ENCODE assay signal across 9 cellular contexts in the genomic region with DNA sequence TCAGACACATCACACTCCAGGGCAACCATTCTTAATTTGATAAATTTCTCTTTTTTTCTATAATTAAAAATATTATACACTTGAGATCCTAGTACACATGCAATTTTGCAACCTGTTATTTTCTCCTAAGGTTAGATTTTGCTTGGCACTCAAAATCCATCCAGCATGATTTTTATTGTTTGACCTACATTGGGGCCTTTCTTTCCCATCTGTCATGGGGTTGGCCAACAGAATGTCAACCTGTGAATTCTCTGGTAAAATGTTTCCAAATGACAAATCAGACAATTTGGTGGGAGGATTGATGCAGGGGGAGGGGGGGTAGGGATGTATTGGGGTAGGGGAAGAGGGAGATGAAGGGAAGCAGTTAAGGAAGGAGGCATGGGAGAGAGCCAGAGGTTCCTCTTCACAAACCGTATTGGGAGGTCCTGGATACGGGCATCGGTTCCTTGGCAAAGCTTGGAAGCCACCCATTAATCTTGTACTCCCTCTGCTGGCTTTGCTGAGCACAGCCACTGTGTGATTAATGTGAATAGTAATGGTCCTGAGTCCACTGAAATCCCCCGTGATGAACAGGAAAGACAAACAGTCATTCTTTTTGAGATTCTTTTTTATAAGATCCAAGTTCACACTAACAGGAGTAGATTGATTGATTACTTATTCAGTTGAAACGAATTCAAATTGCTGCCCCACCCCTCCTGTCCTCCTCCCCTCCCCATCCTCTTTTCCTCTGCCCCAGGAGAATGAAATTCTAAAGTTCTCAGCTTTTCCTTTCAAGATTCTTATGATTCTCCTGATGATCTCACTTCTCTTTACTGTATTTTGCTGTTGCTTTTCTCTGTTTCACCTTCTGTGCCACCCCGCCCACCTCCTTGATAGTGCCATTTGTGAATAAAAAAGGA.
DNase-seq lines count a peak whose midpoint lies in the region; ATAC-seq and TF ChIP-seq lines count a peak whose summit lies in the region.
"Had no signal": no experiment of that assay in that cellular context is flagged by ENCODE, and none has a peak within 500 bp of the region (broad histone marks: within the 10 kb centered on the region; RNA-seq: fewer than 3 reads in every experiment).

No MANE protein-coding gene starts in this region.

- no peak for TF ChIP-seq EP300 in suprapubic skin (IDR thresholded peaks at IDR 0.05)

- no peaks in the 10 kb centered on the region for H3K27me3 ChIP-seq in iPS DF 6.9 (ENCODE audit: control insufficient read depth, insufficient read depth, low read length)
- H3K27me3 ChIP-seq in suprapubic skin = no peaks in the 10 kb centered on the region

- peak; percentile 20 for DNase-seq in NCI-H2171 treated with DMSO at 0.1 percent for 48 hours (lab: John Stamatoyannopoulos, UW)
- no peak for DNase-seq in NCI-H2171 (lab: John Stamatoyannopoulos, UW)
- DNase-seq in NCI-H748 (lab: John Stamatoyannopoulos, UW; ENCODE audit: unreplicated experiment) = peak; percentile 70
- DNase-seq in iPS DF 6.9 (ENCODE audit: low read depth, low spot score) = peak; percentile 54
- no peak for DNase-seq in suprapubic skin (ENCODE audit: low spot score in 2 of 2)

- no peak overlapping the region for H3K4me3 ChIP-seq in iPS DF 6.9 (ENCODE audit: low read length)
- H3K4me3 ChIP-seq in suprapubic skin = no peak overlapping the region

- H3K27ac Mint-ChIP-seq in brain = peak overlapping the region in 2 of 5 experiments; percentile 6 to 26
- H3K27ac Mint-ChIP-seq: B cell had no signal

- WGBS in iPS DF 6.9 (ENCODE audit: insufficient coverage, insufficient read length) = no CpG with 5 or more reads among the region's 6 CpGs
- WGBS in suprapubic skin = 18% methylated on average over 6 of the region's 6 CpGs

- TF ChIP-seq CTCF in brain (conservative IDR thresholded peaks at IDR 0.05) = peak; percentile 75 to 76
- TF ChIP-seq CTCF in suprapubic skin (IDR thresholded peaks at IDR 0.05) = peak; percentile 44 to 72

- ATAC-seq in HG02885 (IDR thresholded peaks at IDR 0.05; ENCODE audit: poor library complexity, unreplicated experiment) (peak; percentile 64), HG03045 (IDR thresholded peaks at IDR 0.05; ENCODE audit: unreplicated experiment) (no peak)

- H3K27ac ChIP-seq in iPS DF 6.9 (ENCODE audit: low read length) = no peak overlapping the region
- no peak overlapping the region for H3K27ac ChIP-seq in suprapubic skin

- TF ChIP-seq POLR2A in suprapubic skin (IDR thresholded peaks at IDR 0.05) = no peak

- H3K9me3 Mint-ChIP-seq in brain = peaks cover 0 to 3% (median 1%) of the 10 kb centered on the region in 5 experiments

- H3K4me1 ChIP-seq in iPS DF 6.9 (ENCODE audit: control insufficient read depth, insufficient read depth, low read length) = no peaks in the 10 kb centered on the region
- H3K4me1 ChIP-seq in suprapubic skin = no peaks in the 10 kb centered on the region

- H3K36me3 Mint-ChIP-seq in brain = no peaks in the 10 kb centered on the region

- peaks cover 9% of the 10 kb centered on the region for H3K27me3 Mint-ChIP-seq in brain

- H3K9me3 ChIP-seq in iPS DF 6.9 (ENCODE audit: control insufficient read depth, insufficient read depth, low read length) (no peaks in the 10 kb centered on the region), suprapubic skin (no peaks in the 10 kb centered on the region)

- H3K4me3 Mint-ChIP-seq in brain = peak overlapping the region in 2 of 5 experiments; percentile 26 to 47
- H3K4me3 Mint-ChIP-seq: B cell had no signal

- H3K36me3 ChIP-seq in iPS DF 6.9 (ENCODE audit: control insufficient read depth, insufficient read depth, low read length) (no peaks in the 10 kb centered on the region), suprapubic skin (no peaks in the 10 kb centered on the region)

- H3K4me1 Mint-ChIP-seq in brain = peaks cover 11% of the 10 kb centered on the region
- H3K4me1 Mint-ChIP-seq: B cell had no signal

Comparison
In these comparisons a context has a peak if more than half of its experiments do, and no peak if none do; other contexts are left out.
1. DNase-seq: peak in NCI-H2171 treated with DMSO at 0.1 percent for 48 hours (single experiment), NCI-H748 (single experiment) and iPS DF 6.9 (single experiment); none in NCI-H2171 (single experiment) and suprapubic skin (0 of 2).